ENCODE assay signal across 1 cellular context in the genomic region with DNA sequence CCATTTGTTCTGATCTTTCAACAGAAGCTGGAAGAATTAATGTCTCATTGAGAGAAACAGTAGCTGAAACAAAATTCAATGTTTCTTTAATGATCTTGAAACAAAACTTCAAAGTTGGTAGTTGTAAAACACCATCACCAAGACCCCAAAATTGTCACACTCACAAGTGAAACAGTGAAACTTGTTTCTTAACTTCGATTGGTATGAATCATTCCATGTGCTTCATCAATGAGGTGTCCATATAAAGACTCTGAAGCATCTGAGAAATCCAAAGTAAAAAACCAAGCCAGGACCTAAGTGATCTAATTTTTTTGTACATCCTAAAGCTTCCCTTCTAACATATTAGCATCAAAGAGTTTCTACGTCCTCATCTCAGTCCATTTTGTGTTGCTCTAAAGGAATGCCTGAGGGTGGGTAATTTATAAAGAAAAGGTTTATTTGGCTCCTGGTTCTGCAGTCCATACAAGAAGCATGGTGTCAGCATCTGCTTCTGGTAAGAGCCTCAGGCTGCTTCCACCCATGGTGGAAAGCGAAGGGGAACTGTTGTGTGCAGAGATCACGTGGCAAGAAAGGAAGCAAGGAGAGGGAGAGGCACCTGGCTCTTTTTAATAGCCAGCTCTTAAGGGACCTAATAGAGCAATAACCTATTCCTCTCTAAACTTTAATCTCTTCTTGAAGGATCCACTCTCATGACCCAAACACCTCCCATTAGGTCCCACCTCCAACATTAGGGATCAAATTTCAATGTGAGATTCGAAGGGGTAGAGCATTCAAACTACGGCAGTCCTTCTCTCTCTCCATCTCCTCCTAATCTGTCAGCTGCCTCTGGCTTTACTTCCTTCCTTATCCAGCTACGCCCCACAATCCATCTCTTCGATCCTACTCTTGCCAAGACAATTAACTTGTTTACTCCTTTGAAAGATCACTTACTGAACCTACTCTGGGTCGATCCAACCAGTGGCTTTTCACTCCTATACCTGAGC.
TF ChIP-seq lines count a peak whose summit lies in the region.

No MANE protein-coding gene starts in this region.

TF ChIP-seq in IMR-90, 13 proteins besides CTCF, POLR2A, EP300 and RAD21 (continued from another document):
- TF ChIP-seq MAFK (IDR thresholded peaks at IDR 0.05; ENCODE audit: low read depth, low read length) (no peak), FOS (IDR thresholded peaks at IDR 0.05; ENCODE audit: low read depth, low read length) (no peak)
